In the genomic region with DNA sequence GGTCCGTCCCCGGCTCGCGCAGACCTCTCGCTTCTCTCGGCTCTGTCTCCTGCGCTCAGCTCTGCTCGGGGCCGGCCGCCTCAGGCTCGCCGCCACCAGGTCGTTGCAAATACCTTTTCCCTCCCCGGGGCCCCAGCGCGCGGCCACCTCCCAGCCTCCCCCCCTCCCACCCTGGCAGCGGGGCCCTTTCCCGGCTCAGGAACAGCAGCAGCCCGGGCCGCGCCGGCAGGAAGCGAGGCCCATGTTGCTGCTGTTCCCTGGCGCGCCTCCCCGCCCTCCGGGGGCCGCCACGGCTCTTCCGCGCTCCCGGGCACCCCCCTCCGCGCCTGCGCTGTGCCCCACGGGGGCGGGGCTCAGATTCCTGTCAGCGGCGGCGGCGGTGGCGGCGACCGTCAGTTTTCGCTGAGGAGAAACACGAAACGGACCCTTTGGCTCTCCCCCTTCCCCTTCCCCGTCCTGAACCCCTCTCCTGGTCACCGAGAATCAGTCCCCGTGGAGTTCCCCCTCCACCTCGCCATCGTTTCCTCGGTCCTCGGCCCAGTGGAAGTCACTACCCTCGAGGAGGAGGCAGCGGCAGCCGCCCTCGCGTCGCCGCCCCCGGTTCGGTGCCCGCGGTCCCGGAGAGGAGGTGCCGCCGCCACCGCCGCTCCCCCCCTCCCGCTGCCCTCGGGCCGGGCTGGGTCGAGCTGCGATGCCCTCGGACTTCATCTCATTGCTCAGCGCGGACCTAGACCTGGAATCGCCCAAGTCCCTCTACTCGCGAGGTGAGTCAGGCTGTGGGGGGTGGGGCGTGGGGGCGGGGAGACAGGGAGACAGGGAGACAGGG, we compare ENCODE assay signal across 1 cellular context.
TF ChIP-seq lines count a peak whose summit lies in the region.

A gene with protein sequence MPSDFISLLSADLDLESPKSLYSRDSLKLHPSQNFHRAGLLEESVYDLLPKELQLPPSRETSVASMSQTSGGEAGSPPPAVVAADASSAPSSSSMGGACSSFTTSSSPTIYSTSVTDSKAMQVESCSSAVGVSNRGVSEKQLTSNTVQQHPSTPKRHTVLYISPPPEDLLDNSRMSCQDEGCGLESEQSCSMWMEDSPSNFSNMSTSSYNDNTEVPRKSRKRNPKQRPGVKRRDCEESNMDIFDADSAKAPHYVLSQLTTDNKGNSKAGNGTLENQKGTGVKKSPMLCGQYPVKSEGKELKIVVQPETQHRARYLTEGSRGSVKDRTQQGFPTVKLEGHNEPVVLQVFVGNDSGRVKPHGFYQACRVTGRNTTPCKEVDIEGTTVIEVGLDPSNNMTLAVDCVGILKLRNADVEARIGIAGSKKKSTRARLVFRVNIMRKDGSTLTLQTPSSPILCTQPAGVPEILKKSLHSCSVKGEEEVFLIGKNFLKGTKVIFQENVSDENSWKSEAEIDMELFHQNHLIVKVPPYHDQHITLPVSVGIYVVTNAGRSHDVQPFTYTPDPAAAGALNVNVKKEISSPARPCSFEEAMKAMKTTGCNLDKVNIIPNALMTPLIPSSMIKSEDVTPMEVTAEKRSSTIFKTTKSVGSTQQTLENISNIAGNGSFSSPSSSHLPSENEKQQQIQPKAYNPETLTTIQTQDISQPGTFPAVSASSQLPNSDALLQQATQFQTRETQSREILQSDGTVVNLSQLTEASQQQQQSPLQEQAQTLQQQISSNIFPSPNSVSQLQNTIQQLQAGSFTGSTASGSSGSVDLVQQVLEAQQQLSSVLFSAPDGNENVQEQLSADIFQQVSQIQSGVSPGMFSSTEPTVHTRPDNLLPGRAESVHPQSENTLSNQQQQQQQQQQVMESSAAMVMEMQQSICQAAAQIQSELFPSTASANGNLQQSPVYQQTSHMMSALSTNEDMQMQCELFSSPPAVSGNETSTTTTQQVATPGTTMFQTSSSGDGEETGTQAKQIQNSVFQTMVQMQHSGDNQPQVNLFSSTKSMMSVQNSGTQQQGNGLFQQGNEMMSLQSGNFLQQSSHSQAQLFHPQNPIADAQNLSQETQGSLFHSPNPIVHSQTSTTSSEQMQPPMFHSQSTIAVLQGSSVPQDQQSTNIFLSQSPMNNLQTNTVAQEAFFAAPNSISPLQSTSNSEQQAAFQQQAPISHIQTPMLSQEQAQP (N-terminal part only) (plus strand): TSS at position 356 of the 826 bp plus-strand sequence. CDS start 336 bp downstream, at position 692.

TF ChIP-seq in HEK293, 187 proteins besides CTCF, POLR2A, EP300 and RAD21 (continued from another document and continues in another):
- TF ChIP-seq SETDB1 (IDR thresholded peaks at IDR 0.05; ENCODE audit: insufficient read length, low read length) (no peak), SALL2 (tag by site-specific recombination; IDR thresholded peaks at IDR 0.05; ENCODE audit: borderline replicate concordance) (no peak), ZNF423 (tag by site-specific recombination; IDR thresholded peaks at IDR 0.05) (0 out of 2 replicates have a peak, but pooled peaks have one; percentile 31), ZXDB (tag by site-specific recombination; IDR thresholded peaks at IDR 0.05) (peak; percentile 58; the same call in 1 of the 2 replicates), ZBTB17 (tag by site-specific recombination; IDR thresholded peaks at IDR 0.05) (0 out of 2 replicates have a peak, but pooled peaks have one; percentile 17), ZNF404 (tag by site-specific recombination; IDR thresholded peaks at IDR 0.05) (no peak), IKZF3 (tag by site-specific recombination; IDR thresholded peaks at IDR 0.05) (peak; percentile 98), ZNF248 (tag by site-specific recombination; IDR thresholded peaks at IDR 0.05) (no peak), MZF1 (tag by site-specific recombination; IDR thresholded peaks at IDR 0.05; ENCODE audit: borderline replicate concordance) (no peak; the same call in 1 of the 2 replicates), FEZF1 (tag by site-specific recombination; IDR thresholded peaks at IDR 0.05) (no peak; the same call in 1 of the 2 replicates), ZNF621 (tag by site-specific recombination; IDR thresholded peaks at IDR 0.05) (no peak), ZNF366 (tag by site-specific recombination; conservative IDR thresholded peaks at IDR 0.05) (no peak), ZNF600 (tag by site-specific recombination; IDR thresholded peaks at IDR 0.05) (peak; percentile 55), ZNF23 (tag by site-specific recombination; IDR thresholded peaks at IDR 0.05; ENCODE audit: borderline replicate concordance) (no peak), ZNF747 (tag by site-specific recombination; IDR thresholded peaks at IDR 0.05) (no peak), ZNF10 (tag by site-specific recombination; IDR thresholded peaks at IDR 0.05) (peak; percentile 34; the same call in 1 of the 2 replicates), ZNF16 (tag by site-specific recombination; IDR thresholded peaks at IDR 0.05; ENCODE audit: low read depth) (no peak), HOXD13 (CRISPR knock-in tag; IDR thresholded peaks at IDR 0.05; ENCODE audit: borderline replicate concordance) (no peak), GLIS2 (tag by site-specific recombination; IDR thresholded peaks at IDR 0.05) (peak; percentile 67; the same call in 1 of the 2 replicates), ZFP3 (tag by site-specific recombination; IDR thresholded peaks at IDR 0.05; ENCODE audit: low read depth) (no peak), ZNF624 (tag by site-specific recombination; IDR thresholded peaks at IDR 0.05) (no peak), ZNF501 (tag by site-specific recombination; IDR thresholded peaks at IDR 0.05) (peak; percentile 36; the same call in 1 of the 2 replicates), KLF1 (tag by site-specific recombination; IDR thresholded peaks at IDR 0.05) (no peak), ZNF792 (tag by site-specific recombination; IDR thresholded peaks at IDR 0.05) (no peak), ZNF223 (tag by site-specific recombination; IDR thresholded peaks at IDR 0.05) (no peak), ZNF707 (tag by site-specific recombination; IDR thresholded peaks at IDR 0.05) (no peak), ZNF791 (tag by site-specific recombination; IDR thresholded peaks at IDR 0.05) (no peak)
- TF ChIP-seq, protein P1, sequence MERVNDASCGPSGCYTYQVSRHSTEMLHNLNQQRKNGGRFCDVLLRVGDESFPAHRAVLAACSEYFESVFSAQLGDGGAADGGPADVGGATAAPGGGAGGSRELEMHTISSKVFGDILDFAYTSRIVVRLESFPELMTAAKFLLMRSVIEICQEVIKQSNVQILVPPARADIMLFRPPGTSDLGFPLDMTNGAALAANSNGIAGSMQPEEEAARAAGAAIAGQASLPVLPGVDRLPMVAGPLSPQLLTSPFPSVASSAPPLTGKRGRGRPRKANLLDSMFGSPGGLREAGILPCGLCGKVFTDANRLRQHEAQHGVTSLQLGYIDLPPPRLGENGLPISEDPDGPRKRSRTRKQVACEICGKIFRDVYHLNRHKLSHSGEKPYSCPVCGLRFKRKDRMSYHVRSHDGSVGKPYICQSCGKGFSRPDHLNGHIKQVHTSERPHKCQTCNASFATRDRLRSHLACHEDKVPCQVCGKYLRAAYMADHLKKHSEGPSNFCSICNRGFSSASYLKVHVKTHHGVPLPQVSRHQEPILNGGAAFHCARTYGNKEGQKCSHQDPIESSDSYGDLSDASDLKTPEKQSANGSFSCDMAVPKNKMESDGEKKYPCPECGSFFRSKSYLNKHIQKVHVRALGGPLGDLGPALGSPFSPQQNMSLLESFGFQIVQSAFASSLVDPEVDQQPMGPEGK (tag by site-specific recombination; IDR thresholded peaks at IDR 0.05): peak; percentile 94
- TF ChIP-seq, protein P2, sequence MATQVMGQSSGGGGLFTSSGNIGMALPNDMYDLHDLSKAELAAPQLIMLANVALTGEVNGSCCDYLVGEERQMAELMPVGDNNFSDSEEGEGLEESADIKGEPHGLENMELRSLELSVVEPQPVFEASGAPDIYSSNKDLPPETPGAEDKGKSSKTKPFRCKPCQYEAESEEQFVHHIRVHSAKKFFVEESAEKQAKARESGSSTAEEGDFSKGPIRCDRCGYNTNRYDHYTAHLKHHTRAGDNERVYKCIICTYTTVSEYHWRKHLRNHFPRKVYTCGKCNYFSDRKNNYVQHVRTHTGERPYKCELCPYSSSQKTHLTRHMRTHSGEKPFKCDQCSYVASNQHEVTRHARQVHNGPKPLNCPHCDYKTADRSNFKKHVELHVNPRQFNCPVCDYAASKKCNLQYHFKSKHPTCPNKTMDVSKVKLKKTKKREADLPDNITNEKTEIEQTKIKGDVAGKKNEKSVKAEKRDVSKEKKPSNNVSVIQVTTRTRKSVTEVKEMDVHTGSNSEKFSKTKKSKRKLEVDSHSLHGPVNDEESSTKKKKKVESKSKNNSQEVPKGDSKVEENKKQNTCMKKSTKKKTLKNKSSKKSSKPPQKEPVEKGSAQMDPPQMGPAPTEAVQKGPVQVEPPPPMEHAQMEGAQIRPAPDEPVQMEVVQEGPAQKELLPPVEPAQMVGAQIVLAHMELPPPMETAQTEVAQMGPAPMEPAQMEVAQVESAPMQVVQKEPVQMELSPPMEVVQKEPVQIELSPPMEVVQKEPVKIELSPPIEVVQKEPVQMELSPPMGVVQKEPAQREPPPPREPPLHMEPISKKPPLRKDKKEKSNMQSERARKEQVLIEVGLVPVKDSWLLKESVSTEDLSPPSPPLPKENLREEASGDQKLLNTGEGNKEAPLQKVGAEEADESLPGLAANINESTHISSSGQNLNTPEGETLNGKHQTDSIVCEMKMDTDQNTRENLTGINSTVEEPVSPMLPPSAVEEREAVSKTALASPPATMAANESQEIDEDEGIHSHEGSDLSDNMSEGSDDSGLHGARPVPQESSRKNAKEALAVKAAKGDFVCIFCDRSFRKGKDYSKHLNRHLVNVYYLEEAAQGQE (tag by site-specific recombination; IDR thresholded peaks at IDR 0.05): no peak
- TF ChIP-seq, protein P3, sequence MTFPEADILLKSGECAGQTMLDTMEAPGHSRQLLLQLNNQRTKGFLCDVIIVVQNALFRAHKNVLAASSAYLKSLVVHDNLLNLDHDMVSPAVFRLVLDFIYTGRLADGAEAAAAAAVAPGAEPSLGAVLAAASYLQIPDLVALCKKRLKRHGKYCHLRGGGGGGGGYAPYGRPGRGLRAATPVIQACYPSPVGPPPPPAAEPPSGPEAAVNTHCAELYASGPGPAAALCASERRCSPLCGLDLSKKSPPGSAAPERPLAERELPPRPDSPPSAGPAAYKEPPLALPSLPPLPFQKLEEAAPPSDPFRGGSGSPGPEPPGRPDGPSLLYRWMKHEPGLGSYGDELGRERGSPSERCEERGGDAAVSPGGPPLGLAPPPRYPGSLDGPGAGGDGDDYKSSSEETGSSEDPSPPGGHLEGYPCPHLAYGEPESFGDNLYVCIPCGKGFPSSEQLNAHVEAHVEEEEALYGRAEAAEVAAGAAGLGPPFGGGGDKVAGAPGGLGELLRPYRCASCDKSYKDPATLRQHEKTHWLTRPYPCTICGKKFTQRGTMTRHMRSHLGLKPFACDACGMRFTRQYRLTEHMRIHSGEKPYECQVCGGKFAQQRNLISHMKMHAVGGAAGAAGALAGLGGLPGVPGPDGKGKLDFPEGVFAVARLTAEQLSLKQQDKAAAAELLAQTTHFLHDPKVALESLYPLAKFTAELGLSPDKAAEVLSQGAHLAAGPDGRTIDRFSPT (tag by site-specific recombination; IDR thresholded peaks at IDR 0.05): 0 out of 2 replicates have a peak, but pooled peaks have one; percentile 20
- TF ChIP-seq, protein P4, sequence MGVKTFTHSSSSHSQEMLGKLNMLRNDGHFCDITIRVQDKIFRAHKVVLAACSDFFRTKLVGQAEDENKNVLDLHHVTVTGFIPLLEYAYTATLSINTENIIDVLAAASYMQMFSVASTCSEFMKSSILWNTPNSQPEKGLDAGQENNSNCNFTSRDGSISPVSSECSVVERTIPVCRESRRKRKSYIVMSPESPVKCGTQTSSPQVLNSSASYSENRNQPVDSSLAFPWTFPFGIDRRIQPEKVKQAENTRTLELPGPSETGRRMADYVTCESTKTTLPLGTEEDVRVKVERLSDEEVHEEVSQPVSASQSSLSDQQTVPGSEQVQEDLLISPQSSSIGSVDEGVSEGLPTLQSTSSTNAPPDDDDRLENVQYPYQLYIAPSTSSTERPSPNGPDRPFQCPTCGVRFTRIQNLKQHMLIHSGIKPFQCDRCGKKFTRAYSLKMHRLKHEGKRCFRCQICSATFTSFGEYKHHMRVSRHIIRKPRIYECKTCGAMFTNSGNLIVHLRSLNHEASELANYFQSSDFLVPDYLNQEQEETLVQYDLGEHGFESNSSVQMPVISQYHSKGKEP (tag by site-specific recombination; IDR thresholded peaks at IDR 0.05): peak; percentile 76
- TF ChIP-seq, protein P5, sequence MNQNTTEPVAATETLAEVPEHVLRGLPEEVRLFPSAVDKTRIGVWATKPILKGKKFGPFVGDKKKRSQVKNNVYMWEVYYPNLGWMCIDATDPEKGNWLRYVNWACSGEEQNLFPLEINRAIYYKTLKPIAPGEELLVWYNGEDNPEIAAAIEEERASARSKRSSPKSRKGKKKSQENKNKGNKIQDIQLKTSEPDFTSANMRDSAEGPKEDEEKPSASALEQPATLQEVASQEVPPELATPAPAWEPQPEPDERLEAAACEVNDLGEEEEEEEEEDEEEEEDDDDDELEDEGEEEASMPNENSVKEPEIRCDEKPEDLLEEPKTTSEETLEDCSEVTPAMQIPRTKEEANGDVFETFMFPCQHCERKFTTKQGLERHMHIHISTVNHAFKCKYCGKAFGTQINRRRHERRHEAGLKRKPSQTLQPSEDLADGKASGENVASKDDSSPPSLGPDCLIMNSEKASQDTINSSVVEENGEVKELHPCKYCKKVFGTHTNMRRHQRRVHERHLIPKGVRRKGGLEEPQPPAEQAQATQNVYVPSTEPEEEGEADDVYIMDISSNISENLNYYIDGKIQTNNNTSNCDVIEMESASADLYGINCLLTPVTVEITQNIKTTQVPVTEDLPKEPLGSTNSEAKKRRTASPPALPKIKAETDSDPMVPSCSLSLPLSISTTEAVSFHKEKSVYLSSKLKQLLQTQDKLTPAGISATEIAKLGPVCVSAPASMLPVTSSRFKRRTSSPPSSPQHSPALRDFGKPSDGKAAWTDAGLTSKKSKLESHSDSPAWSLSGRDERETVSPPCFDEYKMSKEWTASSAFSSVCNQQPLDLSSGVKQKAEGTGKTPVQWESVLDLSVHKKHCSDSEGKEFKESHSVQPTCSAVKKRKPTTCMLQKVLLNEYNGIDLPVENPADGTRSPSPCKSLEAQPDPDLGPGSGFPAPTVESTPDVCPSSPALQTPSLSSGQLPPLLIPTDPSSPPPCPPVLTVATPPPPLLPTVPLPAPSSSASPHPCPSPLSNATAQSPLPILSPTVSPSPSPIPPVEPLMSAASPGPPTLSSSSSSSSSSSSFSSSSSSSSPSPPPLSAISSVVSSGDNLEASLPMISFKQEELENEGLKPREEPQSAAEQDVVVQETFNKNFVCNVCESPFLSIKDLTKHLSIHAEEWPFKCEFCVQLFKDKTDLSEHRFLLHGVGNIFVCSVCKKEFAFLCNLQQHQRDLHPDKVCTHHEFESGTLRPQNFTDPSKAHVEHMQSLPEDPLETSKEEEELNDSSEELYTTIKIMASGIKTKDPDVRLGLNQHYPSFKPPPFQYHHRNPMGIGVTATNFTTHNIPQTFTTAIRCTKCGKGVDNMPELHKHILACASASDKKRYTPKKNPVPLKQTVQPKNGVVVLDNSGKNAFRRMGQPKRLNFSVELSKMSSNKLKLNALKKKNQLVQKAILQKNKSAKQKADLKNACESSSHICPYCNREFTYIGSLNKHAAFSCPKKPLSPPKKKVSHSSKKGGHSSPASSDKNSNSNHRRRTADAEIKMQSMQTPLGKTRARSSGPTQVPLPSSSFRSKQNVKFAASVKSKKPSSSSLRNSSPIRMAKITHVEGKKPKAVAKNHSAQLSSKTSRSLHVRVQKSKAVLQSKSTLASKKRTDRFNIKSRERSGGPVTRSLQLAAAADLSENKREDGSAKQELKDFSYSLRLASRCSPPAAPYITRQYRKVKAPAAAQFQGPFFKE (tag by site-specific recombination; IDR thresholded peaks at IDR 0.05; ENCODE audit: borderline replicate concordance): no peak
